In the genomic region with DNA sequence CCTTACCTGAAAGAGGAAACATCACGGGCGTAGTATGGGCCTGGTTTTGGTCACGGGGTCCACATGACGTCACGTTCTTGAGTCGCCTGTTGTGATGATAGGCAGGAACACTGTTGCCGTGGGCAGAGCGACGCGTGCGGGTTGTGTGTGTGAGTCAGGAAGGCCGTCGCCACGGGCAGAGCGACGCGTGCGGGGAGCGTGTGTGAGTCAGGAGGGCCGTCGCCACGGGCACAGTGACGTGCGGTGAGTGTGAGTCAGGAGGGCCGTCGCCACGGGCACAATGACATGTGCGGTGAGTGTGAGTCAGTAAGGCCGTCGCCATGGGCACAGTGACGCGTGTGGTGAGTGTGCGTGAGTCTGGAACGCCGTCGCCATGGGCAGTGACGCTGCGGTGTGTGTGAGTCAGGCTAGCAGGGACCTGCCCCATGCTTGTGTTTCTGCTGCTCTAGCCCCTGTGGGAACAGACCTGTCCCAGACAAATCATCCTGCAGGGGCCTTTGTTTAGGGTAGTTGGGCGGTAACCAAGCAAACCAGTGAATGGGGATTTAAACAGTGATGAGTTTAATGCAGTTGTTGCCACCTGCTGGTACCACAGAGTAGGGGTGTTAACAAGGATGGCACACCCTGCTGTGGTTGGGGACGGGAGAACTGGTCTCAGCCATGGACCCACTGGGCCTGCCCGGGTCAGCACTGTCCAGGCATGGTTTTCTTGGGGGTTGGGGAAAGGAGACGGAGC, we compare ENCODE assay signal across 9 cellular contexts. TPM values are rescaled to one million over a fixed set of nuclear protein-coding genes. Genes with fewer than 3 reads are reported as not detected.
DNase-seq lines count a peak whose midpoint lies in the region; ATAC-seq, FAIRE-seq and TF ChIP-seq lines count a peak whose summit lies in the region.
"Had no signal": no experiment of that assay in that cellular context is flagged by ENCODE, and none has a peak within 500 bp of the region (broad histone marks: within the 10 kb centered on the region; RNA-seq: fewer than 3 reads in every experiment).

No MANE protein-coding gene starts in this region.

- no peaks in the 10 kb centered on the region for H3K27me3 Mint-ChIP-seq in T-helper 1 cell treated with Interleukin-12 subunit alpha and Interleukin-12 subunit beta and Interleukin-4 antibody, amounts not matched to agents 30 μg/mL and 1 μg/mL, for 36 hours (ENCODE audit: low read depth)
- H3K27me3 Mint-ChIP-seq in naive thymus-derived CD8-positive, alpha-beta T cell: no peaks in the 10 kb centered on the region

- H3K27me3 ChIP-seq in GM12878 (replicated peaks in 1 of 2; ENCODE audit: control insufficient read depth in 2 of 2, insufficient read depth in 2 of 2, low read length in 1 of 2) (no peaks in the 10 kb centered on the region), suprapubic skin (no peaks in the 10 kb centered on the region)

- H3K4me1 Mint-ChIP-seq in T-helper 1 cell treated with Interleukin-12 subunit alpha and Interleukin-12 subunit beta and Interleukin-4 antibody, amounts not matched to agents 30 μg/mL and 1 μg/mL, for 36 hours (ENCODE audit: low read depth): no peaks in the 10 kb centered on the region
- peaks cover 0 to 5% (median 0%) of the 10 kb centered on the region in 4 donors for H3K4me1 Mint-ChIP-seq in naive thymus-derived CD8-positive, alpha-beta T cell

- POLR2A ChIA-PET in GM12878 (lab: Charles Lee): no interaction called here
- POLR2A ChIA-PET in naive thymus-derived CD8-positive, alpha-beta T cell (lab: Charles Lee): no interaction called here

- FAIRE-seq in GM12878 (lab: Jason Lieb, UNC): no peak

- peaks cover 7% of the 10 kb centered on the region for H3K36me3 Mint-ChIP-seq in T-helper 1 cell treated with Interleukin-12 subunit alpha and Interleukin-12 subunit beta and Interleukin-4 antibody, amounts not matched to agents 30 μg/mL and 1 μg/mL, for 36 hours (ENCODE audit: low read depth)
- no peaks in the 10 kb centered on the region for H3K36me3 Mint-ChIP-seq in naive thymus-derived CD8-positive, alpha-beta T cell

- H4K20me1 ChIP-seq in GM12878 (ENCODE audit: control insufficient read depth, insufficient read depth): no peaks in the 10 kb centered on the region

- 0 out of 2 replicates have a peak, but pooled peaks have one; percentile 1 for TF ChIP-seq RAD21 in GM12878 (IDR thresholded peaks at IDR 0.05; ENCODE audit: insufficient read depth, low read depth, low read length)

- TF ChIP-seq POLR2A in GM12878 (IDR thresholded peaks at IDR 0.05; ENCODE audit: low read depth, low read length) (peak; percentile 60), suprapubic skin (IDR thresholded peaks at IDR 0.05) (no peak)

- H3K4me2 ChIP-seq in GM12878 (ENCODE audit: control insufficient read depth, insufficient read depth): no peak overlapping the region

- in situ Hi-C loops in GM12878 (cut with MboI): loop anchor here (10.0 kb wide), 1 partner anchor 732 kb away; no protein-coding TSS in a partner anchor

- H3K79me2 ChIP-seq in GM12878 (ENCODE audit: control insufficient read depth, insufficient read depth, low read length): no peaks in the 10 kb centered on the region

- WGBS in GM12878 (ENCODE audit: insufficient coverage, insufficient replicate concordance, low lambda C conversion rate, missing lambda C conversion rate): 90% methylated on average over 30 of the region's 42 CpGs
- WGBS in suprapubic skin: 71% methylated on average over 23 of the region's 42 CpGs

- RAD21 ChIA-PET in GM12878 (lab: Charles Lee; ENCODE audit: unreplicated experiment): no interaction called here

- H3K9ac ChIP-seq in GM12878 (ENCODE audit: control insufficient read depth, insufficient read depth, low read length): no peak overlapping the region

- no TSS peak for BruUV-seq in GM12878 (replicated peaks; lab: Mats Ljungman, UMichigan)

- DNase-seq in GM12878 (ENCODE audit: low read depth, low spot score) (no peak), suprapubic skin (ENCODE audit: low spot score in 2 of 2) (no peak), retina (no peak)
- DNase-seq in naive thymus-derived CD8-positive, alpha-beta T cell: peak in 2 of 10 donors; percentile 16 to 37

- no peak for TF ChIP-seq EP300 in GM12878 (IDR thresholded peaks at IDR 0.05; ENCODE audit: borderline replicate concordance in 1 of 2, control insufficient read depth in 1 of 2, low read depth in 2 of 2, low read length in 2 of 2)
- no peak for TF ChIP-seq EP300 in suprapubic skin (IDR thresholded peaks at IDR 0.05)

- TF ChIP-seq CTCF in GM12878 (IDR thresholded peaks at IDR 0.05 in 2 of 3, conservative IDR thresholded peaks at IDR 0.05 in 1 of 3; ENCODE audit: control insufficient read depth in 2 of 3, extremely low read depth in 1 of 3, insufficient read depth in 1 of 3, low read depth in 3 of 3, low read length in 3 of 3): peak in 1 of 3 experiments; percentile 29; a peak in 2 of 6 replicates
- TF ChIP-seq CTCF in suprapubic skin (IDR thresholded peaks at IDR 0.05): peak in 1 of 2 donors; percentile 6

- CTCF ChIA-PET in GM12878 (lab: Yijun Ruan, JAX): no interaction called here

- peak overlapping the region; percentile 49 for H3K27ac Mint-ChIP-seq in T-helper 1 cell treated with Interleukin-12 subunit alpha and Interleukin-12 subunit beta and Interleukin-4 antibody, amounts not matched to agents 30 μg/mL and 1 μg/mL, for 36 hours
- H3K27ac Mint-ChIP-seq in naive thymus-derived CD8-positive, alpha-beta T cell: peak overlapping the region in 5 of 10 donors; percentile 3 to 81 (median 65)

- no peak overlapping the region for H3K4me3 Mint-ChIP-seq in T-helper 1 cell treated with Interleukin-12 subunit alpha and Interleukin-12 subunit beta and Interleukin-4 antibody, amounts not matched to agents 30 μg/mL and 1 μg/mL, for 36 hours
- H3K4me3 Mint-ChIP-seq in naive thymus-derived CD8-positive, alpha-beta T cell: no peak overlapping the region

- no peak overlapping the region for H3K4me3 ChIP-seq in GM12878
- H3K4me3 ChIP-seq in suprapubic skin: no peak overlapping the region
- H3K4me3 ChIP-seq: thoracic aorta had no signal

- H3K36me3 ChIP-seq in GM12878 (ENCODE audit: control insufficient read depth in 2 of 2, insufficient read depth in 2 of 2, low read length in 1 of 2): peaks cover 5 to 23% of the 10 kb centered on the region in 2 experiments; a peak in 3 of 4 replicates
- H3K36me3 ChIP-seq in suprapubic skin: no peaks in the 10 kb centered on the region
- H3K36me3 ChIP-seq: thoracic aorta had no signal

- H3K4me1 ChIP-seq in GM12878 (ENCODE audit: control insufficient read depth, insufficient read depth, low read length) (no peaks in the 10 kb centered on the region), suprapubic skin (peaks cover 14% of the 10 kb centered on the region)

- H2AFZ ChIP-seq in GM12878 (ENCODE audit: control insufficient read depth, low read depth, low read length): no peak overlapping the region

- no peaks in the 10 kb centered on the region for H3K9me3 ChIP-seq in GM12878 (replicated peaks; ENCODE audit: control insufficient read depth, insufficient read depth, low read length)
- H3K9me3 ChIP-seq in suprapubic skin: no peaks in the 10 kb centered on the region
- H3K9me3 ChIP-seq: thoracic aorta had no signal

- intact Hi-C loops in GM12878 (cut with micrococcal nuclease; ENCODE audit: unreplicated experiment): no loop called here

- ATAC-seq in HG02798 (IDR thresholded peaks at IDR 0.05; ENCODE audit: poor library complexity, unreplicated experiment): peak; percentile 62
- ATAC-seq in GM12878: no peak
- peak; percentile 35 to 63 for ATAC-seq in naive thymus-derived CD8-positive, alpha-beta T cell
- no peak for ATAC-seq in HG03378 (IDR thresholded peaks at IDR 0.05; ENCODE audit: unreplicated experiment)
- ATAC-seq in HG03342 (IDR thresholded peaks at IDR 0.05; ENCODE audit: unreplicated experiment): no peak

- SMC1A ChIA-PET in GM12878 (lab: Charles Lee; ENCODE audit: uncharacterized antibody, unreplicated experiment): no interaction called here

- no peaks in the 10 kb centered on the region for H3K9me3 Mint-ChIP-seq in T-helper 1 cell treated with Interleukin-12 subunit alpha and Interleukin-12 subunit beta and Interleukin-4 antibody, amounts not matched to agents 30 μg/mL and 1 μg/mL, for 36 hours
- H3K9me3 Mint-ChIP-seq in naive thymus-derived CD8-positive, alpha-beta T cell: no peaks in the 10 kb centered on the region

- H3K27ac ChIP-seq in GM12878 (ENCODE audit: control insufficient read depth, insufficient read depth): no peak overlapping the region
- peak overlapping the region; percentile 69 for H3K27ac ChIP-seq in suprapubic skin
- H3K27ac ChIP-seq: thoracic aorta had no signal

RNA-seq across cellular contexts. Expression of a gene that starts 19.8 kb away (rescaled TPM):
- total RNA-seq in GM12878 (2013; cell fraction: nucleolus; rRNA removed): 11.4 and 15.2 TPM in 2 replicates
- total RNA-seq in GM12878 (2014; rRNA removed): 32.9 and 33.0 TPM in 2 replicates
- total RNA-seq in GM12878 (2014; rRNA removed; fragmentation: Illumina TruSeq; extraction: Trizol): 23.9 and 25.0 TPM in 2 replicates
- 21.9 and 27.9 TPM in 2 replicates for total RNA-seq in GM12878 (2021)
- polyA plus RNA-seq in GM12878 (2011; ENCODE audit: low read depth): 7.7 TPM
- polyA plus RNA-seq in GM12878 (2011; rRNA removed): 37.6 and 40.8 TPM in 2 replicates
- 22.8 and 25.4 TPM in 2 replicates for polyA plus RNA-seq in GM12878 (2011; cell fraction: cytosol; rRNA removed)
- 33.0 and 37.2 TPM in 2 replicates for polyA plus RNA-seq in GM12878 (2011; cell fraction: nucleus; rRNA removed)
- polyA plus RNA-seq in GM12878 (2012): 9.8 and 10.6 TPM in 2 replicates
- polyA plus RNA-seq in GM12878 (2014; fragmentation: Illumina TruSeq; extraction: Trizol): 31.6 and 32.5 TPM in 2 replicates
- polyA plus RNA-seq in GM12878 (2014; fragmentation: Nextera tagmentation; extraction: Ambion mirVana): 10 to 100 TPM; 15.1 to 20.5 TPM
- 32.7 and 36.4 TPM in 2 replicates for polyA plus RNA-seq in GM12878 (2014; rRNA removed)
- 10 to 100 TPM; 62.3 to 64.9 TPM for polyA plus RNA-seq in GM12878 (2016; fragmentation: Nextera tagmentation; extraction: Ambion mirVana)
- 17.2 and 23.7 TPM in 2 replicates for polyA minus RNA-seq in GM12878 (2011; rRNA and poly(A)+ RNA removed)
- polyA minus RNA-seq in GM12878 (2011; cell fraction: cytosol; rRNA and poly(A)+ RNA removed): 10.9 and 16.4 TPM in 2 replicates
- polyA minus RNA-seq in GM12878 (2011; cell fraction: nucleus; rRNA and poly(A)+ RNA removed): 6.8 and 9.8 TPM in 2 replicates
- under 1 TPM; 0.55 to 0.60 TPM for total RNA-seq in naive thymus-derived CD8-positive, alpha-beta T cell
- 1 to 10 TPM in 2 of 3 donors, under 1 TPM in 1; 0.75 to 1.5 (median 1.1) TPM for polyA plus RNA-seq in naive thymus-derived CD8-positive, alpha-beta T cell
- 1 to 10 TPM; 1.1 to 3.7 (median 1.6) TPM for total RNA-seq in suprapubic skin

RNA-seq across cellular contexts. Expression of a gene that starts 19.9 kb away (rescaled TPM):
- 134 and 146 TPM in 2 replicates for total RNA-seq in GM12878 (2013; cell fraction: nucleolus; rRNA removed)
- total RNA-seq in GM12878 (2014; rRNA removed) (41.5 and 41.9 TPM in 2 replicates), GM12878 (2014; rRNA removed; fragmentation: Illumina TruSeq; extraction: Trizol) (27.8 and 28.9 TPM in 2 replicates), GM12878 (2021) (44.5 and 48.6 TPM in 2 replicates), suprapubic skin (10 to 100 TPM; 25.2 to 73.0 (median 38.8) TPM)
- 19.5 TPM for polyA plus RNA-seq in GM12878 (2011; ENCODE audit: low read depth)
- polyA plus RNA-seq in GM12878 (2011; rRNA removed) (9.6 and 13.1 TPM in 2 replicates), GM12878 (2014; fragmentation: Illumina TruSeq; extraction: Trizol) (35.9 and 37.5 TPM in 2 replicates), GM12878 (2014; fragmentation: Nextera tagmentation; extraction: Ambion mirVana) (1 to 10 TPM; 2.0 to 4.7 TPM), GM12878 (2014; rRNA removed) (40.7 and 46.2 TPM in 2 replicates), GM12878 (2016; fragmentation: Nextera tagmentation; extraction: Ambion mirVana) (10 to 100 TPM; 29.1 to 35.7 TPM)
- 14.2 and 15.7 TPM in 2 replicates for polyA plus RNA-seq in GM12878 (2011; cell fraction: cytosol; rRNA removed)
- 99.1 and 133 TPM in 2 replicates for polyA plus RNA-seq in GM12878 (2011; cell fraction: nucleus; rRNA removed)
- 28.2 and 28.8 TPM in 2 replicates for polyA plus RNA-seq in GM12878 (2012)
- polyA minus RNA-seq in GM12878 (2011; rRNA and poly(A)+ RNA removed): 20.3 and 22.2 TPM in 2 replicates
- polyA minus RNA-seq in GM12878 (2011; cell fraction: cytosol; rRNA and poly(A)+ RNA removed): 7.1 and 7.3 TPM in 2 replicates
- polyA minus RNA-seq in GM12878 (2011; cell fraction: nucleus; rRNA and poly(A)+ RNA removed): 33.6 and 52.0 TPM in 2 replicates
- total RNA-seq in naive thymus-derived CD8-positive, alpha-beta T cell: 10 to 100 TPM; 77.9 to 79.4 TPM
- polyA plus RNA-seq in naive thymus-derived CD8-positive, alpha-beta T cell: 10 to 100 TPM; 10.4 to 15.4 (median 11.5) TPM

Comparison
In these comparisons a context has a peak if more than half of its experiments do, and no peak if none do; other contexts are left out.
1. ATAC-seq: peak in HG02798 (single experiment) and naive thymus-derived CD8-positive, alpha-beta T cell (2 of 2); none in GM12878 (single experiment), HG03378 (single experiment) and HG03342 (single experiment).